ENCODE assay signal across 9 cellular contexts in the genomic region with DNA sequence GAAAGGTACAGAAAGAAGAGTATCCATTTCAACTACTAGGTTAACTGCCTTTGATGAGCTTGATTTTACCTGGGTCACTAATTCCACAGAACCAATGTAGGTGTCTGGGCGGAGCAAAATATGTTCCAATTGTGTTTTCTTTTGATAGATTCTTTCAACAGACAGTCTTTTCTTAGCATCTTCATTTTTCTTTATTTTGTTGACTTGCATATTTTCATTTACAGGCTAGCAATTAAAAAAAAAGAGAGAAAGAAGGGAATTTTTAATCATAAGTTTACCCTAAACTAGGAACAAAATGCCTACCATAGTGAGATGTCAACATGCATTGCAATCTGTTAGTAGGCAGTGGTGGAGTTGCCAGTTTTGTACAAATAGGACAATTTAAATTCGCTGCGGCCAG. TPM values are rescaled to one million over a fixed set of nuclear protein-coding genes. Genes with fewer than 3 reads are reported as not detected.
DNase-seq lines count a peak whose midpoint lies in the region; ATAC-seq, FAIRE-seq and TF ChIP-seq lines count a peak whose summit lies in the region.
"Had no signal": no experiment of that assay in that cellular context is flagged by ENCODE, and none has a peak within 500 bp of the region (broad histone marks: within the 10 kb centered on the region; RNA-seq: fewer than 3 reads in every experiment).

No MANE protein-coding gene starts in this region.

- TF ChIP-seq CTCF in BE2C (IDR thresholded peaks at IDR 0.05; ENCODE audit: low read depth, low read length) (no peak), HL-60 (IDR thresholded peaks at IDR 0.05; ENCODE audit: insufficient read depth, low read length) (no peak), kidney epithelial cell (IDR thresholded peaks at IDR 0.05; ENCODE audit: insufficient read depth, low read length, poor library complexity, severe bottlenecking) (no peak)

- H3K4me3 ChIP-seq in BE2C (ENCODE audit: low read depth, low read length) (peak overlapping the region; percentile 82), HL-60 (replicated peaks; ENCODE audit: insufficient read depth, low read length) (peak overlapping the region; percentile 54), kidney epithelial cell (ENCODE audit: low read depth, low read length) (peak overlapping the region; percentile 88)

- H3K27me3 Mint-ChIP-seq in activated naive CD8-positive, alpha-beta T cell treated with anti-CD3 and anti-CD28 coated beads, Interleukin-2, amount 50 U/mL, for 24 hours, result peaks cover 3% of the 10 kb centered on the region

- DNase-seq in BE2C (no peak), HL-60 (ENCODE audit: low read depth in 1 of 2, low spot score in 1 of 2) (no peak), kidney epithelial cell (ENCODE audit: low read depth) (no peak), GM19239 (ENCODE audit: insufficient read length, low spot score) (no peak), DMS153 treated with DMSO at 0.1 percent for 48 hours (lab: John Stamatoyannopoulos, UW; ENCODE audit: unreplicated experiment) (no peak)
- no peak for DNase-seq in activated naive CD8-positive, alpha-beta T cell treated with anti-CD3 and anti-CD28 coated beads, Interleukin-2, amount 50 U/mL, for 24 hours
- no peak for DNase-seq in stimulated activated CD4-positive, alpha-beta T cell treated with anti-CD3 and anti-CD28 coated beads, Interleukin-2, amount 100 ng/mL, for 24 hours
- DNase-seq: activated CD4-positive, alpha-beta T cell treated with anti-CD3 and anti-CD28 coated beads, Interleukin-2, amount 50 U/mL, for 1 hour had no signal

- peak overlapping the region; percentile 93 for H3K4me3 Mint-ChIP-seq in activated naive CD8-positive, alpha-beta T cell treated with anti-CD3 and anti-CD28 coated beads, Interleukin-2, amount 50 U/mL, for 24 hours

- ATAC-seq in activated naive CD8-positive, alpha-beta T cell treated with anti-CD3 and anti-CD28 coated beads, Interleukin-2, amount 50 U/mL, for 24 hours, result no peak
- ATAC-seq in GM19463 (IDR thresholded peaks at IDR 0.05; ENCODE audit: unreplicated experiment), result no peak

- no peak for FAIRE-seq in GM19239 (lab: Jason Lieb, UNC)

- H3K36me3 ChIP-seq in BE2C (peaks cover 44% of the 10 kb centered on the region), kidney epithelial cell (ENCODE audit: control insufficient read depth, insufficient read depth, low read length) (no peaks in the 10 kb centered on the region)

- peak overlapping the region; percentile 92 for H3K27ac ChIP-seq in HL-60 (replicated peaks)

- H3K9me3 Mint-ChIP-seq in activated naive CD8-positive, alpha-beta T cell treated with anti-CD3 and anti-CD28 coated beads, Interleukin-2, amount 50 U/mL, for 24 hours, result no peaks in the 10 kb centered on the region

- peaks cover 44% of the 10 kb centered on the region for H3K36me3 Mint-ChIP-seq in activated naive CD8-positive, alpha-beta T cell treated with anti-CD3 and anti-CD28 coated beads, Interleukin-2, amount 50 U/mL, for 24 hours (ENCODE audit: low read depth)

- peaks cover 4% of the 10 kb centered on the region for H3K4me1 ChIP-seq in BE2C

- H3K27ac Mint-ChIP-seq in activated naive CD8-positive, alpha-beta T cell treated with anti-CD3 and anti-CD28 coated beads, Interleukin-2, amount 50 U/mL, for 24 hours, result peak overlapping the region; percentile 62

- H3K27me3 ChIP-seq in BE2C (no peaks in the 10 kb centered on the region), HL-60 (ENCODE audit: insufficient read depth, poor library complexity, severe bottlenecking) (no peaks in the 10 kb centered on the region), kidney epithelial cell (ENCODE audit: control insufficient read depth, insufficient read depth, low read length) (no peaks in the 10 kb centered on the region)

- no peaks in the 10 kb centered on the region for H3K9me3 ChIP-seq in BE2C

- H3K4me1 Mint-ChIP-seq in activated naive CD8-positive, alpha-beta T cell treated with anti-CD3 and anti-CD28 coated beads, Interleukin-2, amount 50 U/mL, for 24 hours, result peaks cover 31% of the 10 kb centered on the region

RNA-seq across cellular contexts. Expression of a gene that starts 1.0 kb away (rescaled TPM):
- polyA plus RNA-seq in BE2C (2012; ENCODE audit: insufficient read depth, insufficient read length, low read depth), result 17.6 TPM
- 14.9 and 17.4 TPM in 2 replicates for total RNA-seq in kidney epithelial cell

RNA-seq across cellular contexts. Expression of a gene that starts 26.6 kb away (rescaled TPM):
- 262 TPM for polyA plus RNA-seq in BE2C (2012; ENCODE audit: insufficient read depth, insufficient read length, low read depth)
- 53.6 and 59.8 TPM in 2 replicates for total RNA-seq in kidney epithelial cell

RNA-seq across cellular contexts. Expression of a gene that starts 52.1 kb away (rescaled TPM):
- 11.3 TPM for polyA plus RNA-seq in BE2C (2012; ENCODE audit: insufficient read depth, insufficient read length, low read depth)
- 1.1 TPM in 1 of 2 replicates, not detected in the other for total RNA-seq in kidney epithelial cell
